10 cellular contexts compared by ENCODE assay signal in the genomic region with DNA sequence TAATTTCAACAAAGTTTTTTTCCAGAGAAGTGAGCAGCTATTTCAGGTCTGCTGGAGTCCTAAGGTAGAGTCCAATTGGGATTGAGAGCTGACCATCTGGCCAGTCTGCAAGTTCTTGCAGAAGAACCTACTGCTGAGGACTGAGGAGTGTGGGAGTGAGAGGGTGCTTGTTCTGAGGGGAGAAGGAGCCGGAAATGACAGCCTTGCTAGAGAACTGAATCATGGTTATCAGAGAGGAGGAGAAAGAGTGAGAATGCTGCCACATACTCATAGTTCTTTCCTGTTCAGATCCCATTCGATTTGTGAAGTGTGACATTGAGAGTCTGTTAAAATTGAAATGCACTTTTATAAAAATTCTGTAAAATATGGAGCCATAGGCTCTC.
A peak's percentile ranks its signal among the peaks of the same experiment; 100 is the strongest.
DNase-seq lines count a peak whose midpoint lies in the region; ATAC-seq and TF ChIP-seq lines count a peak whose summit lies in the region.
"Had no signal": no experiment of that assay in that cellular context is flagged by ENCODE, and none has a peak within 500 bp of the region (broad histone marks: within the 10 kb centered on the region; RNA-seq: fewer than 3 reads in every experiment).

No MANE protein-coding gene starts in this region.

- no peaks in the 10 kb centered on the region for H3K9me3 Mint-ChIP-seq in activated T-helper 17 cell treated with anti-CD3 and anti-CD28 coated beads, Interleukin-2, amount 50 U/mL, for 72 hours
- no peaks in the 10 kb centered on the region for H3K9me3 Mint-ChIP-seq in memory B cell

- no peak overlapping the region for H3K9ac ChIP-seq in mammary epithelial cell (ENCODE audit: insufficient read depth, low read length)

- no peaks in the 10 kb centered on the region for H3K79me2 ChIP-seq in mammary epithelial cell (ENCODE audit: insufficient read depth, low read length)

- intact Hi-C loops in mammary epithelial cell (cut with micrococcal nuclease) (no loop called here), Right ventricle myocardium superior (cut with DNase I) (no loop called here)

- 67 to 89% methylated on average over 2 of the region's 2 CpGs for WGBS in gastroesophageal sphincter (ENCODE audit: low coverage in 1 of 2), 2 donors
- 91% methylated on average over 2 of the region's 2 CpGs for WGBS in mammary epithelial cell (ENCODE audit: low coverage, missing lambda C conversion rate)

- peak overlapping the region; percentile 95 for H3K27ac Mint-ChIP-seq in activated T-helper 17 cell treated with anti-CD3 and anti-CD28 coated beads, Interleukin-2, amount 50 U/mL, for 72 hours
- H3K27ac Mint-ChIP-seq in memory B cell = peak overlapping the region; percentile 94

- in situ Hi-C loops in mammary epithelial cell (cut with MboI; ENCODE audit: low sequenced_read_pairs in 2 of 2) = no loop called here

- H3K4me1 ChIP-seq in gastroesophageal sphincter (no peaks in the 10 kb centered on the region), mammary epithelial cell (ENCODE audit: insufficient read depth, low read length) (no peaks in the 10 kb centered on the region)

- no peaks in the 10 kb centered on the region for H4K20me1 ChIP-seq in mammary epithelial cell (ENCODE audit: insufficient read depth, low read length)

- dilution Hi-C loops in mammary epithelial cell (cut with HindIII; ENCODE audit: low sequenced_read_pairs) = no loop called here

- CTCF ChIA-PET in mammary epithelial cell (lab: Charles Lee; ENCODE audit: low non-redundant PET) = no interaction called here

- no peak overlapping the region for H3K4me2 ChIP-seq in mammary epithelial cell (ENCODE audit: insufficient read depth, low read depth, low read length)

- no TSS peak for BruUV-seq in mammary epithelial cell (replicated peaks; lab: Mats Ljungman, UMichigan)

- no peak overlapping the region for H3K27ac ChIP-seq in gastroesophageal sphincter
- H3K27ac ChIP-seq in mammary epithelial cell (ENCODE audit: insufficient read depth, low read depth, low read length) = no peak overlapping the region

- peak overlapping the region; percentile 78 for H3K4me3 Mint-ChIP-seq in activated T-helper 17 cell treated with anti-CD3 and anti-CD28 coated beads, Interleukin-2, amount 50 U/mL, for 72 hours
- H3K4me3 Mint-ChIP-seq in memory B cell = peak overlapping the region; percentile 83

- H3K4me1 Mint-ChIP-seq in activated T-helper 17 cell treated with anti-CD3 and anti-CD28 coated beads, Interleukin-2, amount 50 U/mL, for 72 hours = peaks cover 47% of the 10 kb centered on the region
- H3K4me1 Mint-ChIP-seq in memory B cell = peaks cover 36% of the 10 kb centered on the region

- ATAC-seq in HG03139 (IDR thresholded peaks at IDR 0.05; ENCODE audit: unreplicated experiment) (peak; percentile 3), memory B cell (ENCODE audit: low read depth) (no peak), gastroesophageal sphincter (no peak), Right ventricle myocardium superior (ENCODE audit: poor library complexity) (no peak)
- peak; percentile 63 for ATAC-seq in activated T-helper 17 cell treated with anti-CD3 and anti-CD28 coated beads, Interleukin-2, amount 50 U/mL, for 72 hours (replicated peaks)

- no peak for TF ChIP-seq POLR2A in gastroesophageal sphincter (IDR thresholded peaks at IDR 0.05)

- TF ChIP-seq CTCF in gastroesophageal sphincter (IDR thresholded peaks at IDR 0.05) (no peak), mammary epithelial cell (conservative IDR thresholded peaks at IDR 0.05 in 1 of 2, IDR thresholded peaks at IDR 0.05 in 1 of 2; ENCODE audit: extremely low read depth in 1 of 2, insufficient read depth in 1 of 2, low read depth in 1 of 2, low read length in 2 of 2) (no peak)

- H2AFZ ChIP-seq in mammary epithelial cell (ENCODE audit: low read depth, low read length) = no peak overlapping the region

- no peaks in the 10 kb centered on the region for H3K27me3 ChIP-seq in gastroesophageal sphincter
- H3K27me3 ChIP-seq in mammary epithelial cell (ENCODE audit: insufficient read depth, low read length) = no peaks in the 10 kb centered on the region

- H3K36me3 Mint-ChIP-seq in activated T-helper 17 cell treated with anti-CD3 and anti-CD28 coated beads, Interleukin-2, amount 50 U/mL, for 72 hours (ENCODE audit: low read depth) = peaks cover 4% of the 10 kb centered on the region
- H3K36me3 Mint-ChIP-seq in memory B cell = peaks cover 3% of the 10 kb centered on the region

- TF ChIP-seq EP300 in gastroesophageal sphincter (IDR thresholded peaks at IDR 0.05) = no peak

- peak; percentile 10 for DNase-seq in ELR (ENCODE audit: low read depth)
- DNase-seq in memory B cell (ENCODE audit: low spot score in 2 of 2) = no peak
- DNase-seq in mammary epithelial cell = no peak
- no peak for DNase-seq in Right ventricle myocardium superior
- DNase-seq in H4 (ENCODE audit: low spot score) = no peak
- DNase-seq: DMS153, NCI-H187 had no signal

- H3K36me3 ChIP-seq in gastroesophageal sphincter = no peaks in the 10 kb centered on the region
- no peaks in the 10 kb centered on the region for H3K36me3 ChIP-seq in mammary epithelial cell (ENCODE audit: insufficient read depth, low read length)

- H3K27me3 Mint-ChIP-seq in activated T-helper 17 cell treated with anti-CD3 and anti-CD28 coated beads, Interleukin-2, amount 50 U/mL, for 72 hours = peaks cover 5% of the 10 kb centered on the region
- no peaks in the 10 kb centered on the region for H3K27me3 Mint-ChIP-seq in memory B cell

- no peaks in the 10 kb centered on the region for H3K9me3 ChIP-seq in gastroesophageal sphincter
- no peaks in the 10 kb centered on the region for H3K9me3 ChIP-seq in mammary epithelial cell (replicated peaks; ENCODE audit: insufficient read depth, low read length)

- H3K4me3 ChIP-seq in gastroesophageal sphincter = no peak overlapping the region
- H3K4me3 ChIP-seq in mammary epithelial cell (replicated peaks in 1 of 3; ENCODE audit: insufficient read depth in 1 of 3, low read depth in 2 of 3, low read length in 3 of 3) = no peak overlapping the region

Comparison
In these comparisons a context has a peak if more than half of its experiments do, and no peak if none do; other contexts are left out.
1. ATAC-seq: peak in HG03139 (single experiment) and activated T-helper 17 cell treated with anti-CD3 and anti-CD28 coated beads, Interleukin-2, amount 50 U/mL, for 72 hours (single experiment); none in memory B cell (single experiment), gastroesophageal sphincter (single experiment) and Right ventricle myocardium superior (single experiment).